ENCODE assay signal across 23 cellular contexts in genomic region chr17:32289454-32289853, GRCh38. TPM values are rescaled to one million over a fixed set of nuclear protein-coding genes. Genes with fewer than 3 reads are reported as not detected.
"Had no signal": no experiment of that assay in that cellular context is flagged by ENCODE, and none has a peak within 500 bp of the region (broad histone marks: within the 10 kb centered on the region; RNA-seq: fewer than 3 reads in every experiment).

No MANE protein-coding gene starts in this region.

- H3K4me3 Mint-ChIP-seq: nephron progenitor cell had no signal

- H3K9me3 Mint-ChIP-seq: nephron progenitor cell had no signal

- H3K4me1 ChIP-seq: heart left ventricle, right lobe of liver had no signal

- H3K27ac ChIP-seq: brain microvascular endothelial cell, heart left ventricle, ovary, right lobe of liver, thoracic aorta had no signal

- H3K27me3 ChIP-seq: brain microvascular endothelial cell, ovary, right lobe of liver had no signal

- H3K9me3 ChIP-seq: heart left ventricle, ovary, right lobe of liver, thoracic aorta had no signal

- ATAC-seq: esophagus mucosa, left cardiac atrium, left ventricle myocardium superior had no signal

- H3K4me3 ChIP-seq: heart left ventricle, ovary, right lobe of liver, thoracic aorta had no signal

- H3K36me3 ChIP-seq: brain microvascular endothelial cell, heart left ventricle, ovary, right lobe of liver, thoracic aorta had no signal

- H3K27ac Mint-ChIP-seq: nephron progenitor cell, progenitor cell of endocrine pancreas had no signal

- DNase-seq: activated CD4-positive, alpha-beta T cell treated with anti-CD3 and anti-CD28 coated beads for 4 hours; activated CD4-positive, alpha-beta T cell treated with anti-CD3 and anti-CD28 coated beads, Interleukin-2, amount 50 U/mL, for 4 hours; activated CD8-positive, alpha-beta memory T cell treated with anti-CD3 and anti-CD28 coated beads for 24 hours; activated effector memory CD4-positive, alpha-beta T cell treated with anti-CD3 and anti-CD28 coated beads, Interleukin-2, amount 50 U/mL, for 16 hours; activated naive CD4-positive, alpha-beta T cell treated with anti-CD3 and anti-CD28 coated beads, Interleukin-2, amount 50 U/mL, for 16 hours; amniotic stem cell; brain microvascular endothelial cell; cortex of kidney; foreskin fibroblast; heart left ventricle; left cardiac atrium; left ventricle myocardium superior; nephron progenitor cell; ovary; right lobe of liver; stimulated activated CD4-positive, alpha-beta T cell treated with anti-CD3 and anti-CD28 coated beads, Interleukin-2, amount 100 ng/mL, for 48 hours; stimulated activated naive CD4-positive, alpha-beta T cell treated with Interleukin-2 at 50 U/mL for 16 hours; trophoblast cell had no signal

RNA-seq across cellular contexts. Expression of gene RHBDL3, which starts 23.8 kb away (rescaled TPM):
- total RNA-seq: lung microvascular endothelial cell, renal cortical epithelial cell had no signal
